Comparison of ENCODE assay signal across 17 cellular contexts in genomic region chr20:50610212-50610718, GRCh38.
DNase-seq lines count a peak whose midpoint lies in the region; ATAC-seq, FAIRE-seq and TF ChIP-seq lines count a peak whose summit lies in the region.
"Had no signal": no experiment of that assay in that cellular context is flagged by ENCODE, and none has a peak within 500 bp of the region (broad histone marks: within the 10 kb centered on the region; RNA-seq: fewer than 3 reads in every experiment).

No MANE protein-coding gene starts in this region.

- no peak overlapping the region for H2BK120ac ChIP-seq in H1 (replicated peaks; ENCODE audit: low read depth, low read length)

- no peak for FAIRE-seq in H1 (lab: Jason Lieb, UNC)

- no peaks in the 10 kb centered on the region for H3K9me3 ChIP-seq in OCI-LY1 (ENCODE audit: low read length)
- H3K9me3 ChIP-seq in H1 (ENCODE audit: insufficient read depth in 2 of 2, low read depth in 1 of 2, low read length in 1 of 2): no peaks in the 10 kb centered on the region
- H3K9me3 ChIP-seq: thoracic aorta had no signal

- peak; percentile 59 for DNase-seq in 8988T
- no peak for DNase-seq in GM12864 (ENCODE audit: low read depth)
- DNase-seq in H1 (ENCODE audit: low read depth in 1 of 2, low spot score in 2 of 2): no peak
- no peak for DNase-seq in GDM1 (lab: John Stamatoyannopoulos, UW)
- DNase-seq in nucleus accumbens (lab: John Stamatoyannopoulos, UW): no peak
- no peak for DNase-seq in D341Med (ENCODE audit: low spot score)
- DNase-seq: activated CD4-positive, alpha-beta memory T cell treated with anti-CD3 and anti-CD28 coated beads for 36 hours; cortex of kidney; DMS79; hypothalamus; left cardiac atrium; NCI-H1436 treated with DMSO at 0.1 percent for 48 hours; NCI-H524; SHP77 treated with DMSO at 0.1 percent for 48 hours had no signal

- H3K23me2 ChIP-seq in H1 (ENCODE audit: low read depth, low read length): no peaks in the 10 kb centered on the region

- H2BK20ac ChIP-seq in H1 (ENCODE audit: low read length): no peak overlapping the region

- no peak overlapping the region for H3K4me3 ChIP-seq in GM12864 (ENCODE audit: low read depth, low read length)
- no peak overlapping the region for H3K4me3 ChIP-seq in OCI-LY1 (ENCODE audit: low read depth, low read length, poor library complexity, severe bottlenecking)
- no peak overlapping the region for H3K4me3 ChIP-seq in H1 (ENCODE audit: extremely low read depth in 1 of 4, insufficient read depth in 2 of 4, low read depth in 3 of 4, low read length in 4 of 4)
- H3K4me3 ChIP-seq: thoracic aorta had no signal

- no peak for TF ChIP-seq EP300 in H1 (IDR thresholded peaks at IDR 0.05; ENCODE audit: borderline replicate concordance in 1 of 2, low read depth in 2 of 2, low read length in 2 of 2)

- no peaks in the 10 kb centered on the region for H4K20me1 ChIP-seq in OCI-LY1 (ENCODE audit: insufficient read depth, low read length)
- H4K20me1 ChIP-seq in H1 (replicated peaks in 1 of 2; ENCODE audit: control insufficient read depth in 1 of 2, insufficient read depth in 2 of 2, low read length in 2 of 2): peaks cover 0 to 1% of the 10 kb centered on the region in 2 experiments

- CTCF ChIA-PET in H1 (lab: Charles Lee; ENCODE audit: partially characterized antibody): interaction anchor here (1.1 to 5.2 kb wide), 6 partner anchors 11 to 134 kb away, joined by 3 to 22 read pairs (median 6); no protein-coding TSS in a partner anchor

- no peaks in the 10 kb centered on the region for H3K9me2 ChIP-seq in OCI-LY1 (ENCODE audit: low read depth, low read length)

- H3K4me2 ChIP-seq in OCI-LY1 (ENCODE audit: low read length) (no peak overlapping the region), H1 (ENCODE audit: insufficient read depth in 1 of 2, low read depth in 2 of 2, low read length in 2 of 2) (no peak overlapping the region)

- H3K36me3 ChIP-seq in OCI-LY1 (ENCODE audit: insufficient read depth, low read length): no peaks in the 10 kb centered on the region
- no peaks in the 10 kb centered on the region for H3K36me3 ChIP-seq in H1 (ENCODE audit: control insufficient read depth in 2 of 4, insufficient read depth in 4 of 4, low read length in 3 of 4)
- H3K36me3 ChIP-seq: thoracic aorta had no signal

- H3K9ac ChIP-seq in OCI-LY1 (ENCODE audit: low read length): no peak overlapping the region
- no peak overlapping the region for H3K9ac ChIP-seq in H1 (replicated peaks in 1 of 4; ENCODE audit: extremely low read depth in 1 of 4, low read depth in 3 of 4, low read length in 3 of 4)

- POLR2A ChIA-PET in H1 (lab: Charles Lee; ENCODE audit: partially characterized antibody): interaction anchor here (1.3 kb wide), 1 partner anchor 14 kb away, joined by 3 read pairs; no protein-coding TSS in a partner anchor

- ATAC-seq in HG03460 (IDR thresholded peaks at IDR 0.05; ENCODE audit: unreplicated experiment): no peak

- H2AK5ac ChIP-seq in H1 (ENCODE audit: low read depth, low read length): no peak overlapping the region

- TF ChIP-seq RAD21 in H1 (IDR thresholded peaks at IDR 0.05 in 1 of 2, conservative IDR thresholded peaks at IDR 0.05 in 1 of 2; ENCODE audit: low read depth in 2 of 2, low read length in 2 of 2): no peak

- no peak overlapping the region for H3K4ac ChIP-seq in H1 (replicated peaks; ENCODE audit: insufficient read length, low read depth, low read length)

- no peak overlapping the region for H2BK5ac ChIP-seq in H1 (ENCODE audit: low read depth, low read length)

- WGBS in H1 (ENCODE audit: extremely low coverage in 1 of 2, insufficient coverage in 1 of 2, insufficient read length in 1 of 2, insufficient replicate concordance in 2 of 2, low coverage in 1 of 2, low lambda C conversion rate in 2 of 2, missing lambda C conversion rate in 1 of 2), 2 experiments: 78% methylated on average over 4 of the region's 4 CpGs; no CpG with 5 or more reads in 1 of the 2 experiments

- H3K56ac ChIP-seq in H1 (replicated peaks; ENCODE audit: insufficient read length, low read depth, low read length): no peak overlapping the region

- H3K27me3 ChIP-seq in OCI-LY1 (ENCODE audit: insufficient read depth, low read length) (0 out of 2 replicates have a peak, but pooled peaks cover 4% of the 10 kb centered on the region), H1 (replicated peaks in 1 of 4; ENCODE audit: control insufficient read depth in 3 of 4, extremely low read depth in 1 of 4, insufficient read depth in 3 of 4, low read length in 3 of 4) (no peaks in the 10 kb centered on the region)

- no peak overlapping the region for H3K14ac ChIP-seq in H1 (ENCODE audit: insufficient read length)

- H4K91ac ChIP-seq in H1 (replicated peaks; ENCODE audit: insufficient read length, low read length): no peak overlapping the region

- no peak overlapping the region for H3K27ac ChIP-seq in OCI-LY1 (ENCODE audit: low read depth, low read length, poor library complexity, severe bottlenecking)
- H3K27ac ChIP-seq in H1 (ENCODE audit: low read depth, low read length): no peak overlapping the region
- H3K27ac ChIP-seq: thoracic aorta had no signal

- H2BK15ac ChIP-seq in H1 (ENCODE audit: low read length): no peak overlapping the region

- no peaks in the 10 kb centered on the region for H3K79me1 ChIP-seq in H1 (ENCODE audit: low read depth, low read length)

- H2BK12ac ChIP-seq in H1 (ENCODE audit: low read depth, low read length): 0 out of 2 replicates have a peak overlapping the region, but pooled peaks have one; percentile 9

- TF ChIP-seq CTCF in GM12864 (IDR thresholded peaks at IDR 0.05; ENCODE audit: low read depth, low read length, missing control alignments) (peak; percentile 18), OCI-LY1 (IDR thresholded peaks at IDR 0.05; ENCODE audit: low read length) (peak; percentile 16), H1 (IDR thresholded peaks at IDR 0.05; ENCODE audit: control extremely low read depth in 1 of 3, insufficient read depth in 1 of 3, low read depth in 1 of 3, low read length in 3 of 3) (no peak)

- no peaks in the 10 kb centered on the region for H3K79me2 ChIP-seq in OCI-LY1 (ENCODE audit: insufficient read depth, low read length)
- no peaks in the 10 kb centered on the region for H3K79me2 ChIP-seq in H1 (ENCODE audit: control insufficient read depth in 1 of 2, insufficient read depth in 2 of 2, low read length in 2 of 2)

- H2AFZ ChIP-seq in OCI-LY1 (ENCODE audit: low read length): no peak overlapping the region
- H2AFZ ChIP-seq in H1 (ENCODE audit: low read length): no peak overlapping the region

- H3K4me1 ChIP-seq in OCI-LY1 (ENCODE audit: insufficient read depth, low read length, severe bottlenecking): no peaks in the 10 kb centered on the region
- peaks cover 0 to 8% (median 2%) of the 10 kb centered on the region in 4 experiments; a peak in 3 of 7 replicates for H3K4me1 ChIP-seq in H1 (replicated peaks in 1 of 4; ENCODE audit: control insufficient read depth in 3 of 4, insufficient read depth in 4 of 4, low read length in 3 of 4)

- H4K5ac ChIP-seq in H1 (ENCODE audit: insufficient read length, low read depth, low read length): no peak overlapping the region

- H3K23ac ChIP-seq in H1 (ENCODE audit: insufficient read length): no peak overlapping the region

- no peak for TF ChIP-seq POLR2A in H1 (IDR thresholded peaks at IDR 0.05; ENCODE audit: control extremely low read depth in 1 of 2, low read depth in 2 of 2, low read length in 2 of 2)

- H3K18ac ChIP-seq in H1 (ENCODE audit: extremely low read depth, low read length): no peak overlapping the region

- H4K8ac ChIP-seq in H1 (ENCODE audit: extremely low read depth, insufficient read depth, low read length): no peak overlapping the region

- H3F3A ChIP-seq in OCI-LY1 (ENCODE audit: insufficient read depth, low read length): no peaks in the 10 kb centered on the region

TF ChIP-seq in H1, 55 proteins besides CTCF, POLR2A, EP300 and RAD21:
- no peak for TF ChIP-seq ATF2 (IDR thresholded peaks at IDR 0.05; ENCODE audit: low read length)
- TF ChIP-seq SP2 (IDR thresholded peaks at IDR 0.05; ENCODE audit: low read length): no peak
- TF ChIP-seq CBX5 (IDR thresholded peaks at IDR 0.05; ENCODE audit: low read depth, low read length): no peak
- TF ChIP-seq RBBP5 (IDR thresholded peaks at IDR 0.05; ENCODE audit: borderline replicate concordance, low read depth, low read length): no peak
- no peak for TF ChIP-seq BRCA1 (IDR thresholded peaks at IDR 0.05; ENCODE audit: low read depth, low read length)
- TF ChIP-seq JUN (IDR thresholded peaks at IDR 0.05; ENCODE audit: low read depth, low read length): no peak
- TF ChIP-seq MAX (IDR thresholded peaks at IDR 0.05): no peak
- TF ChIP-seq SIN3A (conservative IDR thresholded peaks at IDR 0.05 in 1 of 2, IDR thresholded peaks at IDR 0.05 in 1 of 2; ENCODE audit: low read depth in 1 of 2, low read length in 2 of 2): no peak
- TF ChIP-seq HDAC2 (IDR thresholded peaks at IDR 0.05; ENCODE audit: borderline replicate concordance in 1 of 2, low read depth in 2 of 2, low read length in 2 of 2): no peak
- TF ChIP-seq KDM1A (IDR thresholded peaks at IDR 0.05; ENCODE audit: borderline replicate concordance, low read length): no peak

Comparison
In these comparisons a context has a peak if more than half of its experiments do, and no peak if none do; other contexts are left out.
1. CTCF ChIP-seq: peak in GM12864 (single experiment) and OCI-LY1 (single experiment); none in H1 (0 of 3).